13 cellular contexts compared by ENCODE assay signal in the genomic region with DNA sequence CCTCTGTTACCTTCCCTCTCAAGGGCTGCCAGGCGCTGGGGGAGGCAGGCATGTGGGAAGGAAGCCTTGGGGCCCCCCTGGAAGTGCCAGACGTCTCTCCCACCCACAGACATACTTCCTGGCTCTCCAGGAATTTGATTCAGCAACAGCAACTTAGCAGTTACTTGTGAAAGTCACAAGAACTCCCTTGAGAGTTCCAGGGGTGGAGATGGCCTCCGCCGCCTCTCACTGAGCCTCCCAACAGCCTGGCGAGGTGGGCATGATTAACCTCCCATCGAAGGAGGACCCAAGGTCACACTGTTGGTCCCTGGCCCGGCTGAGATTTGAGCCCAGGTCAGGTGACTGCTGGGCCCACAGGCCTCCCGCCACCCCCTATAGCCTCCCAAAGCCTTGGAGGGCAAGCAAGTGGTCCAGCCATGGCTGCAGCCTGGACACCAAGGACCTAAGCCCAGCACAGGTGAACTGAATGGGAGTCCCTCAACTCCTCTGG. TPM values are rescaled to one million over a fixed set of nuclear protein-coding genes. Genes with fewer than 3 reads are reported as not detected.
DNase-seq lines count a peak whose midpoint lies in the region; TF ChIP-seq lines count a peak whose summit lies in the region.
"Had no signal": no experiment of that assay in that cellular context is flagged by ENCODE, and none has a peak within 500 bp of the region (broad histone marks: within the 10 kb centered on the region; RNA-seq: fewer than 3 reads in every experiment).

No MANE protein-coding gene starts in this region.

- H3K4ac ChIP-seq in mesenchymal stem cell (ENCODE audit: low read depth in 1 of 2, low read length in 2 of 2), result peak overlapping the region; percentile 88

- H3K9me3 ChIP-seq in A673 (ENCODE audit: low read depth, low read length, poor library complexity, severe bottlenecking), result no peaks in the 10 kb centered on the region
- H3K9me3 ChIP-seq in mesenchymal stem cell (ENCODE audit: control insufficient read depth, low read length), result no peaks in the 10 kb centered on the region
- H3K9me3 ChIP-seq: BE2C had no signal

- H2BK5ac ChIP-seq in mesenchymal stem cell (ENCODE audit: low read depth, low read length, poor library complexity, severe bottlenecking), result no peak overlapping the region

- peak overlapping the region in 4 of 5 experiments; percentile 46 to 95 (median 72) for H3K27ac Mint-ChIP-seq in brain
- H3K27ac Mint-ChIP-seq: activated B cell treated with CpG ODN at 0.5 μM for 24 hours had no signal

- H3K27ac ChIP-seq in A673 (ENCODE audit: low read depth, low read length, poor library complexity, severe bottlenecking), result peak overlapping the region; percentile 71
- H3K27ac ChIP-seq in HL-60 (replicated peaks), result peak overlapping the region; percentile 46
- peak overlapping the region; percentile 7 for H3K27ac ChIP-seq in mesenchymal stem cell (ENCODE audit: low read length, poor library complexity, severe bottlenecking)

- peak overlapping the region; percentile 12 for H4K91ac ChIP-seq in mesenchymal stem cell (ENCODE audit: low read length)

- peak overlapping the region in 1 of 2 experiments; percentile 38 for H3K14ac ChIP-seq in mesenchymal stem cell (ENCODE audit: low read length in 2 of 2)

- peaks cover 47% of the 10 kb centered on the region for H3K4me1 ChIP-seq in A673 (ENCODE audit: insufficient read depth, low read length, poor library complexity, severe bottlenecking)
- peaks cover 56% of the 10 kb centered on the region for H3K4me1 ChIP-seq in mesenchymal stem cell (ENCODE audit: control insufficient read depth, insufficient read depth, low read depth, low read length)

- H2AK5ac ChIP-seq in mesenchymal stem cell (ENCODE audit: low read length, severe bottlenecking), result peak overlapping the region; percentile 7

- H3K4me3 Mint-ChIP-seq in brain, result peak overlapping the region in 1 of 5 experiments; percentile 59
- H3K4me3 Mint-ChIP-seq: activated B cell treated with CpG ODN at 0.5 μM for 24 hours had no signal

- H3K27me3 ChIP-seq in A673 (replicated peaks; ENCODE audit: insufficient read depth, low read depth, low read length, poor library complexity) (no peaks in the 10 kb centered on the region), HL-60 (ENCODE audit: insufficient read depth, poor library complexity, severe bottlenecking) (no peaks in the 10 kb centered on the region), mesenchymal stem cell (ENCODE audit: control insufficient read depth in 1 of 2, insufficient read depth in 1 of 2, low read length in 2 of 2) (no peaks in the 10 kb centered on the region)
- H3K27me3 ChIP-seq: BE2C had no signal

- intact Hi-C loops in A673 (cut with micrococcal nuclease; ENCODE audit: unreplicated experiment), result no loop called here

- POLR2A ChIA-PET in A673 (lab: Charles Lee; ENCODE audit: low non-redundant PET), result no interaction called here

- peak overlapping the region; percentile 73 for H4K8ac ChIP-seq in mesenchymal stem cell (ENCODE audit: low read length)

- H3K79me1 ChIP-seq in mesenchymal stem cell (replicated peaks; ENCODE audit: low read length, poor library complexity, severe bottlenecking), result no peaks in the 10 kb centered on the region

- H3K4me1 Mint-ChIP-seq in brain, result peaks cover 63% of the 10 kb centered on the region

- CTCF ChIA-PET in A673 (lab: Charles Lee), result interaction anchor here (0.6 kb wide), 1 partner anchor 36 kb away, joined by 3 read pairs; no protein-coding TSS in a partner anchor

- peak overlapping the region; percentile 83 to 84 for H3K18ac ChIP-seq in mesenchymal stem cell (ENCODE audit: low read depth in 1 of 2, low read length in 2 of 2)

- H3K4me2 ChIP-seq in mesenchymal stem cell (ENCODE audit: low read length, poor library complexity, severe bottlenecking), result peak overlapping the region; percentile 25

- H3K4me3 ChIP-seq in A673 (ENCODE audit: low read depth, low read length, poor library complexity, severe bottlenecking) (no peak overlapping the region), HL-60 (replicated peaks; ENCODE audit: insufficient read depth, low read length) (no peak overlapping the region), mesenchymal stem cell (ENCODE audit: insufficient read depth in 1 of 2, low read depth in 1 of 2, low read length in 2 of 2) (no peak overlapping the region)

- H3K27me3 Mint-ChIP-seq in brain, result peaks cover 4% of the 10 kb centered on the region

- 38% methylated on average over 8 of the region's 8 CpGs for WGBS in mesenchymal stem cell

- H3K23ac ChIP-seq in mesenchymal stem cell (ENCODE audit: low read length in 2 of 2), result no peak overlapping the region

- peak overlapping the region; percentile 29 for H2BK120ac ChIP-seq in mesenchymal stem cell (ENCODE audit: low read depth, low read length)

- H3K9ac ChIP-seq in mesenchymal stem cell (ENCODE audit: low read length), result no peak overlapping the region

- H2BK15ac ChIP-seq in mesenchymal stem cell (ENCODE audit: low read depth, poor library complexity, severe bottlenecking), result no peak overlapping the region

- H3K36me3 ChIP-seq in A673 (ENCODE audit: insufficient read depth, low read length, poor library complexity, severe bottlenecking) (no peaks in the 10 kb centered on the region), mesenchymal stem cell (ENCODE audit: control insufficient read depth in 1 of 2, insufficient read depth in 2 of 2, low read depth in 1 of 2, low read length in 2 of 2) (no peaks in the 10 kb centered on the region)
- H3K36me3 ChIP-seq: BE2C had no signal

- no TSS peak for BruUV-seq in A673 (replicated peaks; lab: Mats Ljungman, UMichigan)

- TF ChIP-seq CTCF in A673 (conservative IDR thresholded peaks at IDR 0.05; ENCODE audit: low read depth, low read length) (no peak), HL-60 (IDR thresholded peaks at IDR 0.05; ENCODE audit: insufficient read depth, low read length) (no peak), brain (conservative IDR thresholded peaks at IDR 0.05) (no peak)

- H3K36me3 Mint-ChIP-seq in brain, result no peaks in the 10 kb centered on the region

- peak overlapping the region; percentile 81 to 91 for H2BK12ac ChIP-seq in mesenchymal stem cell (ENCODE audit: low read length in 2 of 2)

- DNase-seq in A673 (ENCODE audit: low spot score) (peak; percentile 78), HL-60 (ENCODE audit: low read depth in 1 of 2, low spot score in 1 of 2) (no peak), mesenchymal stem cell (peak; percentile 81), pons (ENCODE audit: low spot score) (no peak), NCI-H187 (lab: John Stamatoyannopoulos, UW) (no peak), HuH-7.5 (ENCODE audit: low spot score) (no peak)
- DNase-seq in activated effector memory CD4-positive, alpha-beta T cell treated with anti-CD3 and anti-CD28 coated beads, Interleukin-2, amount 50 U/mL, for 16 hours, result no peak
- DNase-seq: activated B cell treated with CpG ODN at 0.5 μM for 24 hours; BE2C; NCI-H1105 treated with DMSO at 0.1 percent for 48 hours; stimulated activated naive CD4-positive, alpha-beta T cell treated with Interleukin-2 at 50 U/mL for 16 hours had no signal

- peak overlapping the region; percentile 19 for H2AFZ ChIP-seq in mesenchymal stem cell (ENCODE audit: low read depth, low read length)

- H3K9me3 Mint-ChIP-seq in brain, result peaks cover 0 to 3% (median 2%) of the 10 kb centered on the region in 5 experiments
- H3K9me3 Mint-ChIP-seq: activated B cell treated with CpG ODN at 0.5 μM for 24 hours had no signal

RNA-seq across cellular contexts. Expression of a gene that starts 14.0 kb away (rescaled TPM):
- total RNA-seq in A673 (2021), result 25.3 and 29.0 TPM in 2 replicates
- 3.2 TPM for polyA plus RNA-seq in brain (ENCODE audit: insufficient read depth, low read depth, low replicate concordance)
- polyA plus RNA-seq in mesenchymal stem cell (2013, experiment 1 of 2), result 47.5 TPM
- 48.4 TPM for polyA plus RNA-seq in mesenchymal stem cell (2013, experiment 2 of 2)
- total RNA-seq: activated B cell treated with CpG ODN at 0.5 μM for 24 hours, mononuclear cell had no signal

Comparison
In these comparisons a context has a peak if more than half of its experiments do, and no peak if none do; other contexts are left out.
1. DNase-seq: peak in A673 (single experiment) and mesenchymal stem cell (single experiment); none in HL-60 (0 of 2), pons (single experiment), NCI-H187 (0 of 2), activated effector memory CD4-positive, alpha-beta T cell treated with anti-CD3 and anti-CD28 coated beads, Interleukin-2, amount 50 U/mL, for 16 hours (single experiment) and HuH-7.5 (single experiment).
2. H3K27ac ChIP-seq: peak in every context shown above with its lines; median percentile 71 in A673; 46 in HL-60; 7 in mesenchymal stem cell.